In genomic region chr6:28606424-28607391, GRCh38 we compare ENCODE assay signal across 8 cellular contexts.
DNase-seq lines count a peak whose midpoint lies in the region; ATAC-seq and TF ChIP-seq lines count a peak whose summit lies in the region.

No MANE protein-coding gene starts in this region.

- peaks cover 30% of the 10 kb centered on the region for H3K27me3 ChIP-seq in ACC112 (ENCODE audit: insufficient read depth, low read length)
- peaks cover 0 to 68% (median 0%) of the 10 kb centered on the region in 45 donors for H3K27me3 ChIP-seq in dorsolateral prefrontal cortex

- peaks cover 36% of the 10 kb centered on the region for H3K4me1 Mint-ChIP-seq in neural crest cell

- peaks cover 9% of the 10 kb centered on the region for H3K27me3 Mint-ChIP-seq in neural crest cell (ENCODE audit: low read depth)

- peak; percentile 48 for TF ChIP-seq CTCF in GM12864 (IDR thresholded peaks at IDR 0.05; ENCODE audit: low read depth, low read length, missing control alignments)
- TF ChIP-seq CTCF in dorsolateral prefrontal cortex (IDR thresholded peaks at IDR 0.05 in 54 of 56, conservative IDR thresholded peaks at IDR 0.05 in 2 of 56; ENCODE audit: low read depth in 1 of 56, partially characterized antibody in 56 of 56) = peak in 5 of 56 donors; percentile 11 to 28 (median 18)
- peak; percentile 63 for TF ChIP-seq CTCF in neural crest cell (conservative IDR thresholded peaks at IDR 0.05)

- no peak for DNase-seq in GM12864 (ENCODE audit: low read depth)
- peak; percentile 65 for DNase-seq in MV-4-11 (lab: John Stamatoyannopoulos, UW)
- DNase-seq in SW 1271 (lab: John Stamatoyannopoulos, UW) = peak; percentile 71 to 84
- peak in 7 of 10 donors; percentile 43 to 72 (median 56) for DNase-seq in dorsolateral prefrontal cortex
- DNase-seq in neural crest cell (ENCODE audit: low read depth, low spot score) = peak; percentile 62

- H3K27ac ChIP-seq in ACC112 (ENCODE audit: low read depth, low read length) (peak overlapping the region; percentile 50), dorsolateral prefrontal cortex (peak overlapping the region in 48 of 59 donors; percentile 0 to 82 (median 61))

- H3K4me3 ChIP-seq in ACC112 (ENCODE audit: low read depth, low read length) (peak overlapping the region; percentile 76), GM12864 (ENCODE audit: low read depth, low read length) (peak overlapping the region; percentile 35), dorsolateral prefrontal cortex (peak overlapping the region; percentile 4 to 66 (median 49))

- H3K36me3 Mint-ChIP-seq in neural crest cell (ENCODE audit: low read depth) = no peaks in the 10 kb centered on the region

- H2AFZ ChIP-seq in ACC112 (ENCODE audit: low read length, unreplicated experiment) = peak overlapping the region; percentile 78

- ATAC-seq in HG03457 (IDR thresholded peaks at IDR 0.05; ENCODE audit: unreplicated experiment) (no peak), GM21367 (IDR thresholded peaks at IDR 0.05; ENCODE audit: unreplicated experiment) (no peak)

- H3K4me1 ChIP-seq in ACC112 (ENCODE audit: control insufficient read depth, insufficient read depth, low read length, unreplicated experiment) = no peaks in the 10 kb centered on the region

- H3K27ac Mint-ChIP-seq in neural crest cell (ENCODE audit: unreplicated experiment) = peak overlapping the region; percentile 96

- peak overlapping the region; percentile 88 for H3K4me3 Mint-ChIP-seq in neural crest cell

- H3K9me3 Mint-ChIP-seq in neural crest cell = no peaks in the 10 kb centered on the region

- H3K79me2 ChIP-seq in ACC112 (ENCODE audit: control insufficient read depth, insufficient read depth, low read length, unreplicated experiment) = no peaks in the 10 kb centered on the region

- intact Hi-C loops in dorsolateral prefrontal cortex (cut with DNase I) = no loop called here

- H3K36me3 ChIP-seq in ACC112 (ENCODE audit: insufficient read depth, low read length) = no peaks in the 10 kb centered on the region
